ENCODE assay signal across 24 cellular contexts in the genomic region with DNA sequence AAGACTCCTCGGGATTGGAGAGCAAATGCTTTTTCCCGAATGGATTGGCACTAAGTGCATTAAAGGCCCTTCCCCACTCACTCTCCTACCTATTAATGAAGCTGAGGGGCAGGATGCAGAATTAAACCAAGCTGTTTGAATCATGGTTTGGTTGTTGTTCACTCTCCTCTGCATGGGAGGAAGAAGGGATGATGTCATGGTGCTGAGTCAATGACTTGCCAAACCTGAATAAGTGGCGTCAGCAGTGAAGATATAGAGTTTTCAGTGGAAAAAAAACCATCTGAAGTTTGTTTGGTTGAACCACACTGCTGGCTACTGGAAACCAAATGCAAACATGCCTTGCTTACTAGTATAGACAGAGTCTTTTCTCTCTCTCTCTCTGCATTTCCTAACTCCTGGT. TPM values are rescaled to one million over a fixed set of nuclear protein-coding genes. Genes with fewer than 3 reads are reported as not detected.
"Had no signal": no experiment of that assay in that cellular context is flagged by ENCODE, and none has a peak within 500 bp of the region (broad histone marks: within the 10 kb centered on the region; RNA-seq: fewer than 3 reads in every experiment).

No MANE protein-coding gene starts in this region.

- H3K4me3 Mint-ChIP-seq: activated CD4-positive, alpha-beta memory T cell treated with anti-CD3 and anti-CD28 coated beads for 36 hours; activated naive CD8-positive, alpha-beta T cell treated with anti-CD3 and anti-CD28 coated beads, Interleukin-2, amount 50 U/mL, for 24 hours; immature natural killer cell; naive thymus-derived CD4-positive, alpha-beta T cell; neural crest cell; stimulated activated naive B cell treated with anti-CD40 and anti-IgM and Interleukin-4, amounts not matched to agents 10 μg/mL and 1 μg/mL and 100 μg/mL, for 72 hours; T-cell; T-helper 2 cell treated with Interferon-gamma antibody and Interleukin-4, amounts not matched to agents 5 μg/mL and 100 μg/mL, for 36 hours; type B pancreatic cell had no signal

- ATAC-seq: activated naive CD8-positive, alpha-beta T cell treated with anti-CD3 and anti-CD28 coated beads, Interleukin-2, amount 50 U/mL, for 24 hours; naive thymus-derived CD4-positive, alpha-beta T cell; sciatic nerve; T-cell had no signal

- H3K36me3 Mint-ChIP-seq: activated CD4-positive, alpha-beta memory T cell treated with anti-CD3 and anti-CD28 coated beads for 36 hours; immature natural killer cell; naive thymus-derived CD4-positive, alpha-beta T cell; stimulated activated naive B cell treated with anti-CD40 and anti-IgM and Interleukin-4, amounts not matched to agents 10 μg/mL and 1 μg/mL and 100 μg/mL, for 72 hours; T-cell; type B pancreatic cell had no signal

- H3K4me1 ChIP-seq: body of pancreas, esophagus squamous epithelium, left lung, vagina had no signal

- H3K4me2 ChIP-seq: smooth muscle cell had no signal

- H3K4me1 Mint-ChIP-seq: activated naive CD8-positive, alpha-beta T cell treated with anti-CD3 and anti-CD28 coated beads, Interleukin-2, amount 50 U/mL, for 24 hours; immature natural killer cell; neural crest cell; T-cell had no signal

- H3K27ac ChIP-seq: body of pancreas, esophagus squamous epithelium, left lung, thoracic aorta, vagina had no signal

- H3K9me3 ChIP-seq: body of pancreas, esophagus squamous epithelium, left lung, thoracic aorta, vagina had no signal

- H3K4me3 ChIP-seq: body of pancreas, esophagus squamous epithelium, left lung, lung, smooth muscle cell, thoracic aorta, vagina had no signal

- H3K9me3 Mint-ChIP-seq: activated CD4-positive, alpha-beta memory T cell treated with anti-CD3 and anti-CD28 coated beads for 36 hours; activated naive CD8-positive, alpha-beta T cell treated with anti-CD3 and anti-CD28 coated beads, Interleukin-2, amount 50 U/mL, for 24 hours; immature natural killer cell; naive thymus-derived CD4-positive, alpha-beta T cell; stimulated activated naive B cell treated with anti-CD40 and anti-IgM and Interleukin-4, amounts not matched to agents 10 μg/mL and 1 μg/mL and 100 μg/mL, for 72 hours; T-cell; T-helper 2 cell treated with Interferon-gamma antibody and Interleukin-4, amounts not matched to agents 5 μg/mL and 100 μg/mL, for 36 hours had no signal

- H3K27me3 ChIP-seq: body of pancreas, esophagus squamous epithelium, left lung, vagina had no signal

- H3K27me3 Mint-ChIP-seq: activated CD4-positive, alpha-beta memory T cell treated with anti-CD3 and anti-CD28 coated beads for 36 hours; activated naive CD8-positive, alpha-beta T cell treated with anti-CD3 and anti-CD28 coated beads, Interleukin-2, amount 50 U/mL, for 24 hours; naive thymus-derived CD4-positive, alpha-beta T cell; type B pancreatic cell had no signal

- H3K27ac Mint-ChIP-seq: activated CD4-positive, alpha-beta memory T cell treated with anti-CD3 and anti-CD28 coated beads for 36 hours; activated naive CD8-positive, alpha-beta T cell treated with anti-CD3 and anti-CD28 coated beads, Interleukin-2, amount 50 U/mL, for 24 hours; immature natural killer cell; stimulated activated naive B cell treated with anti-CD40 and anti-IgM and Interleukin-4, amounts not matched to agents 10 μg/mL and 1 μg/mL and 100 μg/mL, for 72 hours; T-cell; T-helper 2 cell treated with Interferon-gamma antibody and Interleukin-4, amounts not matched to agents 5 μg/mL and 100 μg/mL, for 36 hours; type B pancreatic cell had no signal

- DNase-seq: activated CD4-positive, alpha-beta memory T cell treated with anti-CD3 and anti-CD28 coated beads for 36 hours; activated CD4-positive, alpha-beta T cell treated with anti-CD3 and anti-CD28 coated beads for 4 hours; activated gamma-delta T cell; activated naive CD4-positive, alpha-beta T cell treated with anti-CD3 and anti-CD28 coated beads, Interleukin-2, amount 50 U/mL, for 16 hours; activated naive CD8-positive, alpha-beta T cell treated with anti-CD3 and anti-CD28 coated beads, Interleukin-2, amount 50 U/mL, for 24 hours; body of pancreas; effector CD4-positive, alpha-beta T cell; esophagus squamous epithelium; immature natural killer cell; left lung; posterior cingulate gyrus; stimulated activated CD4-positive, alpha-beta T cell treated with anti-CD3 and anti-CD28 coated beads, Interleukin-15, amount 100 ng/mL, for 24 hours; stimulated activated naive B cell treated with anti-CD40 and anti-IgM and Interleukin-4, amounts not matched to agents 10 μg/mL and 1 μg/mL and 100 μg/mL, for 72 hours; T-cell had no signal

- H3K36me3 ChIP-seq: esophagus squamous epithelium, left lung, thoracic aorta, vagina had no signal

RNA-seq across cellular contexts. Expression of a gene that starts 19.8 kb away (rescaled TPM):
- total RNA-seq: chondrocyte, neural crest cell, smooth muscle cell had no signal
- polyA plus RNA-seq: smooth muscle cell had no signal
